24 cellular contexts compared by ENCODE assay signal in the genomic region with DNA sequence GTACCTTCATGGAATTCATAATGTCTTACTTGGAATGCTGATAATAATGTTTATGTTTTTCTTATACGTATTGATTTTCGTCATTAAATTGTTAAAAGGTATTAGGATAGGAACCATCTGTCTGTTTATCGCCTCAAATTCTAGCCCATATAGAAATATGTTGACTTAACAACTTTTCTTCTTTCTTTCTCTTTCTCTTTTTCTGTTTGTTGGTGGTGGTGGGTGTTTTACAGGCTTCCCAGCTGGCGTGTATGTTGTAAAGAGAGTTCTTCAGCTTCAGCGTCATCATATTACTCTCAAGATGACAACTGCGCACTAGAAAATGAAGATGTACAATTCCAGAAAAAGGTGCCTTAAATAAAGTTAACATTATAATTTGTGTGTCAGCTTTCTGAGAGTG.
"Had no signal": no experiment of that assay in that cellular context is flagged by ENCODE, and none has a peak within 500 bp of the region (broad histone marks: within the 10 kb centered on the region; RNA-seq: fewer than 3 reads in every experiment).

No MANE protein-coding gene starts in this region.

- DNase-seq: activated CD4-positive, alpha-beta memory T cell treated with anti-CD3 and anti-CD28 coated beads, Interleukin-2, amount 10 ng/mL, durations not matched to agents 7 days and 5 days; activated CD4-positive, alpha-beta T cell treated with anti-CD3 and anti-CD28 coated beads for 36 hours; activated CD4-positive, alpha-beta T cell treated with anti-CD3 and anti-CD28 coated beads, Interleukin-2, amount 50 U/mL, for 1 hour; activated CD8-positive, alpha-beta memory T cell treated with anti-CD3 and anti-CD28 coated beads, Interleukin-2, amount 50 U/mL, for 4 hours; activated naive CD4-positive, alpha-beta T cell treated with anti-CD3 and anti-CD28 coated beads, Interleukin-2, amount 50 U/mL, for 16 hours; activated naive CD8-positive, alpha-beta T cell treated with anti-CD3 and anti-CD28 coated beads, Interleukin-2, amount 10 ng/mL, durations not matched to agents 7 days and 5 days; activated T-cell treated with anti-CD3 and anti-CD28 coated beads, Interleukin-2, amount 50 U/mL, for 72 hours; adrenal gland; anterior cingulate cortex; KG1; NCI-H1092; NCI-H1417; NCI-H1930; NCI-H345; NCI-H510A; NCI-H69; NK-92 treated with Interleukin-12 subunit alpha and Interleukin-12 subunit beta, amount 100 ng/mL, for 24 hours; OCI-M1; RPMI8226; T-cell had no signal

- H3K27me3 ChIP-seq: adrenal gland had no signal

- ATAC-seq: activated CD4-positive, alpha-beta T cell treated with anti-CD3 and anti-CD28 coated beads for 36 hours; activated T-cell treated with anti-CD3 and anti-CD28 coated beads, Interleukin-2, amount 50 U/mL, for 72 hours; Panc1; Right ventricle myocardium inferior; T-cell had no signal

- H3K27ac ChIP-seq: adrenal gland, SK-N-MC, VCaP had no signal

- H3K4me3 ChIP-seq: adrenal gland, SK-N-MC had no signal

- H3K27ac Mint-ChIP-seq: activated CD4-positive, alpha-beta memory T cell treated with anti-CD3 and anti-CD28 coated beads, Interleukin-2, amount 10 ng/mL, durations not matched to agents 7 days and 5 days; activated CD4-positive, alpha-beta T cell treated with anti-CD3 and anti-CD28 coated beads for 36 hours; activated naive CD8-positive, alpha-beta T cell treated with anti-CD3 and anti-CD28 coated beads, Interleukin-2, amount 10 ng/mL, durations not matched to agents 7 days and 5 days; activated T-cell treated with anti-CD3 and anti-CD28 coated beads, Interleukin-2, amount 50 U/mL, for 72 hours; T-cell had no signal

- H3K4me3 Mint-ChIP-seq: activated CD4-positive, alpha-beta memory T cell treated with anti-CD3 and anti-CD28 coated beads, Interleukin-2, amount 10 ng/mL, durations not matched to agents 7 days and 5 days; activated CD4-positive, alpha-beta T cell treated with anti-CD3 and anti-CD28 coated beads for 36 hours; activated naive CD8-positive, alpha-beta T cell treated with anti-CD3 and anti-CD28 coated beads, Interleukin-2, amount 10 ng/mL, durations not matched to agents 7 days and 5 days; activated T-cell treated with anti-CD3 and anti-CD28 coated beads, Interleukin-2, amount 50 U/mL, for 72 hours; T-cell had no signal

- H3K9me3 ChIP-seq: adrenal gland had no signal

- H3K27me3 Mint-ChIP-seq: activated CD4-positive, alpha-beta memory T cell treated with anti-CD3 and anti-CD28 coated beads, Interleukin-2, amount 10 ng/mL, durations not matched to agents 7 days and 5 days; activated CD4-positive, alpha-beta T cell treated with anti-CD3 and anti-CD28 coated beads for 36 hours; activated naive CD8-positive, alpha-beta T cell treated with anti-CD3 and anti-CD28 coated beads, Interleukin-2, amount 10 ng/mL, durations not matched to agents 7 days and 5 days; T-cell had no signal

- H3K9me3 Mint-ChIP-seq: activated CD4-positive, alpha-beta memory T cell treated with anti-CD3 and anti-CD28 coated beads, Interleukin-2, amount 10 ng/mL, durations not matched to agents 7 days and 5 days; activated naive CD8-positive, alpha-beta T cell treated with anti-CD3 and anti-CD28 coated beads, Interleukin-2, amount 10 ng/mL, durations not matched to agents 7 days and 5 days; activated T-cell treated with anti-CD3 and anti-CD28 coated beads, Interleukin-2, amount 50 U/mL, for 72 hours; T-cell had no signal
